ENCODE assay signal across 33 cellular contexts in genomic region chr10:72785422-72785818, GRCh38.
DNase-seq lines count a peak whose midpoint lies in the region; ATAC-seq and TF ChIP-seq lines count a peak whose summit lies in the region.
"Had no signal": no experiment of that assay in that cellular context is flagged by ENCODE, and none has a peak within 500 bp of the region (broad histone marks: within the 10 kb centered on the region; RNA-seq: fewer than 3 reads in every experiment).

No MANE protein-coding gene starts in this region.

- H3K36me3 Mint-ChIP-seq in endodermal cell (ENCODE audit: low read depth) (peaks cover 3% of the 10 kb centered on the region), nephron (ENCODE audit: low read depth) (peaks cover 3% of the 10 kb centered on the region)
- H3K36me3 Mint-ChIP-seq in effector memory CD8-positive, alpha-beta T cell (ENCODE audit: insufficient read depth), result no peaks in the 10 kb centered on the region
- H3K36me3 Mint-ChIP-seq: activated CD4-positive, alpha-beta memory T cell treated with anti-CD3 and anti-CD28 coated beads for 36 hours; activated naive CD4-positive, alpha-beta T cell treated with anti-CD3 and anti-CD28 coated beads, Interleukin-2, amount 10 ng/mL, durations not matched to agents 7 days and 5 days had no signal

- TF ChIP-seq POLR2A in lower leg skin (IDR thresholded peaks at IDR 0.05), result no peak

- H3K27me3 ChIP-seq in HUES64 (ENCODE audit: insufficient read depth, low read length) (no peaks in the 10 kb centered on the region), endodermal cell (ENCODE audit: control insufficient read depth, insufficient read depth, low read length, poor library complexity, severe bottlenecking) (no peaks in the 10 kb centered on the region), subcutaneous abdominal adipose tissue (ENCODE audit: control insufficient read depth in 5 of 5, insufficient read depth in 4 of 5, low read length in 5 of 5) (no peaks in the 10 kb centered on the region)
- H3K27me3 ChIP-seq: esophagus muscularis mucosa, MG63, right atrium auricular region, SJCRH30, vagina had no signal

- H3K4me1 Mint-ChIP-seq in endodermal cell (peaks cover 48% of the 10 kb centered on the region), nephron (peaks cover 44% of the 10 kb centered on the region)
- H3K4me1 Mint-ChIP-seq in effector memory CD8-positive, alpha-beta T cell (ENCODE audit: low read depth in 2 of 2), result peaks cover 11% of the 10 kb centered on the region in 2 donors

- H3K27ac ChIP-seq in HUES64 (ENCODE audit: low read depth, low read length) (peak overlapping the region; percentile 75), endodermal cell (ENCODE audit: low read depth, low read length) (no peak overlapping the region), subcutaneous abdominal adipose tissue (ENCODE audit: low read depth, low read length) (peak overlapping the region; percentile 18)
- H3K27ac ChIP-seq: C4-2B, parathyroid adenoma, right atrium auricular region, SJCRH30, thoracic aorta had no signal

- H3K9ac ChIP-seq in HUES64 (ENCODE audit: low read depth, low read length) (peak overlapping the region; percentile 59; the same call in 1 of the 2 replicates), endodermal cell (ENCODE audit: extremely low read depth, low read length, poor library complexity, severe bottlenecking) (no peak overlapping the region), subcutaneous abdominal adipose tissue (ENCODE audit: low read length in 5 of 5) (no peak overlapping the region)
- H3K9ac ChIP-seq: parathyroid adenoma had no signal

- H3K9me3 Mint-ChIP-seq in endodermal cell, result no peaks in the 10 kb centered on the region
- no peaks in the 10 kb centered on the region for H3K9me3 Mint-ChIP-seq in nephron
- no peaks in the 10 kb centered on the region for H3K9me3 Mint-ChIP-seq in effector memory CD8-positive, alpha-beta T cell
- H3K9me3 Mint-ChIP-seq: activated CD4-positive, alpha-beta memory T cell treated with anti-CD3 and anti-CD28 coated beads for 36 hours; activated naive CD4-positive, alpha-beta T cell treated with anti-CD3 and anti-CD28 coated beads, Interleukin-2, amount 10 ng/mL, durations not matched to agents 7 days and 5 days; immature natural killer cell; naive thymus-derived CD8-positive, alpha-beta T cell had no signal

- H3K36me3 ChIP-seq in HUES64 (ENCODE audit: insufficient read depth, low read length) (no peaks in the 10 kb centered on the region), endodermal cell (ENCODE audit: control insufficient read depth, insufficient read depth, low read length) (no peaks in the 10 kb centered on the region), subcutaneous abdominal adipose tissue (ENCODE audit: control insufficient read depth in 5 of 5, insufficient read depth in 5 of 5, low read length in 5 of 5) (no peaks in the 10 kb centered on the region)
- H3K36me3 ChIP-seq: esophagus muscularis mucosa, MG63, right atrium auricular region, SJCRH30, thoracic aorta, vagina had no signal

- H3K27ac Mint-ChIP-seq in endodermal cell (peak overlapping the region; percentile 56), nephron (peak overlapping the region; percentile 81 to 85 (median 84))
- H3K27ac Mint-ChIP-seq in effector memory CD8-positive, alpha-beta T cell, result no peak overlapping the region
- H3K27ac Mint-ChIP-seq: activated CD4-positive, alpha-beta memory T cell treated with anti-CD3 and anti-CD28 coated beads for 36 hours; activated naive CD4-positive, alpha-beta T cell treated with anti-CD3 and anti-CD28 coated beads, Interleukin-2, amount 10 ng/mL, durations not matched to agents 7 days and 5 days; immature natural killer cell; naive thymus-derived CD8-positive, alpha-beta T cell had no signal

- peaks cover 58% of the 10 kb centered on the region for H3K4me1 ChIP-seq in HUES64 (ENCODE audit: insufficient read depth, low read length)
- peaks cover 21% of the 10 kb centered on the region for H3K4me1 ChIP-seq in endodermal cell (ENCODE audit: control insufficient read depth, insufficient read depth, low read length)
- peaks cover 0 to 24% (median 13%) of the 10 kb centered on the region in 5 donors for H3K4me1 ChIP-seq in subcutaneous abdominal adipose tissue (ENCODE audit: control insufficient read depth in 5 of 5, insufficient read depth in 5 of 5, low read length in 5 of 5)
- H3K4me1 ChIP-seq: parathyroid adenoma had no signal

- no peaks in the 10 kb centered on the region for H3K9me3 ChIP-seq in HUES64 (ENCODE audit: insufficient read depth, low read depth, low read length)
- no peaks in the 10 kb centered on the region for H3K9me3 ChIP-seq in endodermal cell (ENCODE audit: control insufficient read depth, low read length)
- H3K9me3 ChIP-seq in subcutaneous abdominal adipose tissue (ENCODE audit: control insufficient read depth in 5 of 5, low read length in 5 of 5), result no peaks in the 10 kb centered on the region
- H3K9me3 ChIP-seq: Caco-2, esophagus muscularis mucosa, MG63, right atrium auricular region, SJCRH30, thoracic aorta, vagina had no signal

- intact Hi-C loops in lower leg skin (cut with DNase I; ENCODE audit: low total_unique reads), result no loop called here

- 94% methylated on average over 2 of the region's 2 CpGs for WGBS in HUES64
- WGBS in endodermal cell (ENCODE audit: insufficient coverage in 1 of 2, insufficient read length in 1 of 2), 2 experiments, result 97 to 100% methylated on average over 2 of the region's 2 CpGs
- 91 to 92% methylated on average over 2 of the region's 2 CpGs for WGBS in lower leg skin, 2 donors

- DNase-seq in endodermal cell (no peak), midbrain (lab: John Stamatoyannopoulos, UW) (no peak), lower leg skin (ENCODE audit: low spot score in 2 of 2) (no peak)
- no peak for DNase-seq in effector memory CD8-positive, alpha-beta T cell
- DNase-seq: activated CD4-positive, alpha-beta memory T cell treated with anti-CD3 and anti-CD28 coated beads for 36 hours; activated CD4-positive, CD25-positive, alpha-beta regulatory T cell treated with anti-CD3 and anti-CD28 coated beads, Interleukin-2, amount 50 U/mL, for 72 hours; activated CD8-positive, alpha-beta memory T cell treated with anti-CD3 and anti-CD28 coated beads, Interleukin-2, amount 50 U/mL, for 4 hours; activated naive CD4-positive, alpha-beta T cell treated with anti-CD3 and anti-CD28 coated beads, Interleukin-2, amount 10 ng/mL, durations not matched to agents 7 days and 5 days; Caco-2; DMS79; effector memory CD4-positive, alpha-beta T cell; hippocampal formation; immature natural killer cell; KG1; MG63; naive thymus-derived CD8-positive, alpha-beta T cell; NCI-H1105 treated with DMSO at 0.1 percent for 48 hours; NCI-H1930; NCI-H226; SJCRH30; stimulated activated CD4-positive, alpha-beta T cell treated with anti-CD3 and anti-CD28 coated beads, Interleukin-15, amount 100 ng/mL, for 24 hours; stimulated activated naive CD4-positive, alpha-beta T cell treated with Interleukin-2 at 50 U/mL for 16 hours had no signal

- no peak for ATAC-seq in HG02763 (IDR thresholded peaks at IDR 0.05; ENCODE audit: unreplicated experiment)
- ATAC-seq in effector memory CD8-positive, alpha-beta T cell (replicated peaks), result no peak
- ATAC-seq: left lobe of liver; naive thymus-derived CD8-positive, alpha-beta T cell had no signal

- H3K4me3 Mint-ChIP-seq in endodermal cell (no peak overlapping the region), nephron (peak overlapping the region in 1 of 3 experiments; percentile 42)
- no peak overlapping the region for H3K4me3 Mint-ChIP-seq in effector memory CD8-positive, alpha-beta T cell
- H3K4me3 Mint-ChIP-seq: activated CD4-positive, alpha-beta memory T cell treated with anti-CD3 and anti-CD28 coated beads for 36 hours; activated naive CD4-positive, alpha-beta T cell treated with anti-CD3 and anti-CD28 coated beads, Interleukin-2, amount 10 ng/mL, durations not matched to agents 7 days and 5 days; immature natural killer cell; naive thymus-derived CD8-positive, alpha-beta T cell had no signal

- no peak for TF ChIP-seq CTCF in endodermal cell (conservative IDR thresholded peaks at IDR 0.05)
- no peak for TF ChIP-seq CTCF in nephron (IDR thresholded peaks at IDR 0.05; ENCODE audit: unreplicated experiment in 3 of 3)
- TF ChIP-seq CTCF in lower leg skin (IDR thresholded peaks at IDR 0.05), result no peak

- H3K27me3 Mint-ChIP-seq in endodermal cell (ENCODE audit: insufficient read depth) (no peaks in the 10 kb centered on the region), nephron (ENCODE audit: low read depth) (no peaks in the 10 kb centered on the region)
- H3K27me3 Mint-ChIP-seq in effector memory CD8-positive, alpha-beta T cell, result no peaks in the 10 kb centered on the region
- H3K27me3 Mint-ChIP-seq: activated CD4-positive, alpha-beta memory T cell treated with anti-CD3 and anti-CD28 coated beads for 36 hours; activated naive CD4-positive, alpha-beta T cell treated with anti-CD3 and anti-CD28 coated beads, Interleukin-2, amount 10 ng/mL, durations not matched to agents 7 days and 5 days; naive thymus-derived CD8-positive, alpha-beta T cell had no signal

- H3K4me3 ChIP-seq in HUES64 (ENCODE audit: low read length), result no peak overlapping the region
- peak overlapping the region; percentile 41 for H3K4me3 ChIP-seq in endodermal cell (ENCODE audit: low read length)
- peak overlapping the region in 1 of 5 donors; percentile 18 for H3K4me3 ChIP-seq in subcutaneous abdominal adipose tissue (ENCODE audit: low read depth in 1 of 5, low read length in 5 of 5)
- H3K4me3 ChIP-seq in lower leg skin (ENCODE audit: low read depth, poor library complexity, severe bottlenecking), result no peak overlapping the region
- H3K4me3 ChIP-seq: MG63, right atrium auricular region, SJCRH30, vagina had no signal

Comparison
In these comparisons a context has a peak if more than half of its experiments do, and no peak if none do; other contexts are left out.
1. H3K27ac Mint-ChIP-seq: peak in endodermal cell (single experiment) and nephron (3 of 3); none in effector memory CD8-positive, alpha-beta T cell (0 of 2).